9 cellular contexts compared by ENCODE assay signal in genomic region chr2:191675807-191676667, GRCh38. TPM values are rescaled to one million over a fixed set of nuclear protein-coding genes. Genes with fewer than 3 reads are reported as not detected.
DNase-seq lines count a peak whose midpoint lies in the region; ATAC-seq and TF ChIP-seq lines count a peak whose summit lies in the region.
"Had no signal": no experiment of that assay in that cellular context is flagged by ENCODE, and none has a peak within 500 bp of the region (broad histone marks: within the 10 kb centered on the region; RNA-seq: fewer than 3 reads in every experiment).

No MANE protein-coding gene starts in this region.

- H3K9me3 ChIP-seq in HCT116 (ENCODE audit: control insufficient read depth in 1 of 2, insufficient read depth in 1 of 2, low read depth in 1 of 2, low read length in 2 of 2) (no peaks in the 10 kb centered on the region), right cardiac atrium (ENCODE audit: control insufficient read depth, low read length) (no peaks in the 10 kb centered on the region)
- H3K9me3 ChIP-seq: pancreas had no signal

- no peak overlapping the region for H3K9ac ChIP-seq in HCT116 (ENCODE audit: low read length)

- RAD21 ChIA-PET in HCT116 (lab: Charles Lee; ENCODE audit: low non-redundant PET in 1 of 2, low total read pairs in 2 of 2, uncharacterized antibody in 2 of 2, unreplicated experiment in 2 of 2): no interaction called here

- in situ Hi-C loops in GM13976 (cut with MboI; ENCODE audit: low sequenced_read_pairs, unreplicated experiment): no loop called here

- H3K4me3 Mint-ChIP-seq in activated T-helper 1 cell treated with anti-CD3 and anti-CD28 coated beads, Interleukin-12 subunit alpha, Interleukin-12 subunit beta, Interleukin-2, Interleukin-4 antibody, amounts not matched to agents 30 ng/mL and 10 ng/mL and 1 ng/mL, durations not matched to agents 14 hours and 24 hours and 36 hours: peak overlapping the region; percentile 94

- peak overlapping the region; percentile 19 for H2AFZ ChIP-seq in HCT116 (ENCODE audit: low read depth, low read length, poor library complexity, severe bottlenecking)

- no peak for TF ChIP-seq RAD21 in HCT116 (IDR thresholded peaks at IDR 0.05; ENCODE audit: low read depth)

- peaks cover 19 to 28% of the 10 kb centered on the region in 2 experiments for H3K4me1 ChIP-seq in HCT116 (ENCODE audit: control insufficient read depth in 1 of 2, insufficient read depth in 2 of 2, low read length in 2 of 2)
- H3K4me1 ChIP-seq in right cardiac atrium (ENCODE audit: control insufficient read depth, insufficient read depth, low read length): no peaks in the 10 kb centered on the region

- peaks cover 14% of the 10 kb centered on the region for H3K9me3 Mint-ChIP-seq in activated T-helper 1 cell treated with anti-CD3 and anti-CD28 coated beads, Interleukin-12 subunit alpha, Interleukin-12 subunit beta, Interleukin-2, Interleukin-4 antibody, amounts not matched to agents 30 ng/mL and 10 ng/mL and 1 ng/mL, durations not matched to agents 14 hours and 24 hours and 36 hours

- no peak for TF ChIP-seq CTCF in GM13976 (IDR thresholded peaks at IDR 0.05; ENCODE audit: borderline replicate concordance, control extremely low read depth, extremely low read depth, insufficient read depth, missing control alignments)
- no peak for TF ChIP-seq CTCF in HCT116 (IDR thresholded peaks at IDR 0.05 in 2 of 3, conservative IDR thresholded peaks at IDR 0.05 in 1 of 3; ENCODE audit: borderline replicate concordance in 1 of 3, insufficient read depth in 1 of 3, low read depth in 2 of 3, low read length in 2 of 3)

- H3K36me3 ChIP-seq in HCT116 (ENCODE audit: control insufficient read depth in 1 of 2, insufficient read depth in 2 of 2, low read length in 2 of 2): no peaks in the 10 kb centered on the region
- H3K36me3 ChIP-seq: pancreas had no signal

- H3K36me3 Mint-ChIP-seq in activated T-helper 1 cell treated with anti-CD3 and anti-CD28 coated beads, Interleukin-12 subunit alpha, Interleukin-12 subunit beta, Interleukin-2, Interleukin-4 antibody, amounts not matched to agents 30 ng/mL and 10 ng/mL and 1 ng/mL, durations not matched to agents 14 hours and 24 hours and 36 hours (ENCODE audit: low read depth): peaks cover 15% of the 10 kb centered on the region

- DNase-seq in GM13976 (ENCODE audit: low spot score) (peak; percentile 38), HCT116 (ENCODE audit: low read depth, low spot score) (no peak), NOMO-1 (lab: John Stamatoyannopoulos, UW; ENCODE audit: unreplicated experiment in 2 of 2) (peak; percentile 85 to 97), right cardiac atrium (peak; percentile 45 to 66 (median 66)), NCI-H1105 treated with DMSO at 0.1 percent for 48 hours (lab: John Stamatoyannopoulos, UW) (no peak), NCI-H1436 (lab: John Stamatoyannopoulos, UW) (no peak)
- DNase-seq in activated T-helper 1 cell treated with anti-CD3 and anti-CD28 coated beads, Interleukin-12 subunit alpha, Interleukin-12 subunit beta, Interleukin-2, Interleukin-4 antibody, amounts not matched to agents 30 ng/mL and 10 ng/mL and 1 ng/mL, durations not matched to agents 14 hours and 24 hours and 36 hours (ENCODE audit: low spot score): peak; percentile 65
- peak; percentile 43 for DNase-seq in stimulated activated CD8-positive, alpha-beta memory T cell treated with anti-CD3 and anti-CD28 coated beads, Interleukin-12 subunit alpha, Interleukin-12 subunit beta, amount 100 ng/mL, for 24 hours (ENCODE audit: extremely low read depth)

- H3K4me2 ChIP-seq in HCT116 (ENCODE audit: low read length): no peak overlapping the region

- peak overlapping the region; percentile 98 for H3K27ac Mint-ChIP-seq in activated T-helper 1 cell treated with anti-CD3 and anti-CD28 coated beads, Interleukin-12 subunit alpha, Interleukin-12 subunit beta, Interleukin-2, Interleukin-4 antibody, amounts not matched to agents 30 ng/mL and 10 ng/mL and 1 ng/mL, durations not matched to agents 14 hours and 24 hours and 36 hours

- peaks cover 45% of the 10 kb centered on the region for H3K4me1 Mint-ChIP-seq in activated T-helper 1 cell treated with anti-CD3 and anti-CD28 coated beads, Interleukin-12 subunit alpha, Interleukin-12 subunit beta, Interleukin-2, Interleukin-4 antibody, amounts not matched to agents 30 ng/mL and 10 ng/mL and 1 ng/mL, durations not matched to agents 14 hours and 24 hours and 36 hours (ENCODE audit: low read depth)

- H3K27ac ChIP-seq in HCT116 (ENCODE audit: low read depth, low read length): no peak overlapping the region
- no peak overlapping the region for H3K27ac ChIP-seq in right cardiac atrium (ENCODE audit: low read length)

- H3K27me3 Mint-ChIP-seq in activated T-helper 1 cell treated with anti-CD3 and anti-CD28 coated beads, Interleukin-12 subunit alpha, Interleukin-12 subunit beta, Interleukin-2, Interleukin-4 antibody, amounts not matched to agents 30 ng/mL and 10 ng/mL and 1 ng/mL, durations not matched to agents 14 hours and 24 hours and 36 hours (ENCODE audit: insufficient read depth): no peaks in the 10 kb centered on the region

- intact Hi-C loops in HCT116 (cut with micrococcal nuclease) (no loop called here), right cardiac atrium (cut with DNase I) (no loop called here)
- intact Hi-C loops in activated T-helper 1 cell treated with anti-CD3 and anti-CD28 coated beads, Interleukin-12 subunit alpha, Interleukin-12 subunit beta, Interleukin-2, Interleukin-4 antibody, amounts not matched to agents 30 ng/mL and 10 ng/mL and 1 ng/mL, durations not matched to agents 14 hours and 24 hours and 36 hours (cut with micrococcal nuclease): loop anchor here (1.0 to 5.0 kb wide), 5 partner anchors 10 to 1139 kb away; partner anchors contain the start of gene STAT4

- no peak for TF ChIP-seq POLR2A in HCT116 (IDR thresholded peaks at IDR 0.05; ENCODE audit: borderline replicate concordance, extremely low read depth, insufficient read depth, insufficient read length)

- POLR2A ChIA-PET in HCT116 (lab: Charles Lee): interaction anchor here (1.1 to 2.5 kb wide), 2 partner anchors 20 to 38 kb away, joined by 3 to 18 read pairs; no protein-coding TSS in a partner anchor

- no peaks in the 10 kb centered on the region for H4K20me1 ChIP-seq in HCT116 (ENCODE audit: insufficient read depth)

- ATAC-seq in HCT116 (no peak), right cardiac atrium (no peak)
- ATAC-seq: pancreas had no signal

- H3K4me3 ChIP-seq in HCT116 (replicated peaks in 1 of 2; ENCODE audit: low read depth in 1 of 2, low read length in 2 of 2) (no peak overlapping the region), right cardiac atrium (ENCODE audit: low read length) (no peak overlapping the region)

- peaks cover 30% of the 10 kb centered on the region for H3K79me2 ChIP-seq in HCT116 (ENCODE audit: insufficient read depth, low read length)

- no TSS peak for BruUV-seq in HCT116 (replicated peaks; lab: Mats Ljungman, UMichigan)

- 59% methylated on average over 3 of the region's 3 CpGs for WGBS in right cardiac atrium

- CTCF ChIA-PET in HCT116 (lab: Charles Lee): no interaction called here

- H3K27me3 ChIP-seq in HCT116 (ENCODE audit: insufficient read depth, low read length): no peaks in the 10 kb centered on the region
- H3K27me3 ChIP-seq in right cardiac atrium (ENCODE audit: control insufficient read depth, insufficient read depth): no peaks in the 10 kb centered on the region
- H3K27me3 ChIP-seq: pancreas had no signal

- no peaks in the 10 kb centered on the region for H3K9me2 ChIP-seq in HCT116 (ENCODE audit: insufficient read depth)

TF ChIP-seq in HCT116, 20 proteins besides CTCF, POLR2A, EP300 and RAD21:
- no peak for TF ChIP-seq CBX3 (IDR thresholded peaks at IDR 0.05; ENCODE audit: low read depth)
- TF ChIP-seq EGR1 (IDR thresholded peaks at IDR 0.05; ENCODE audit: low read depth): no peak
- TF ChIP-seq SP1 (IDR thresholded peaks at IDR 0.05; ENCODE audit: low read depth): no peak
- TF ChIP-seq, protein P1, sequence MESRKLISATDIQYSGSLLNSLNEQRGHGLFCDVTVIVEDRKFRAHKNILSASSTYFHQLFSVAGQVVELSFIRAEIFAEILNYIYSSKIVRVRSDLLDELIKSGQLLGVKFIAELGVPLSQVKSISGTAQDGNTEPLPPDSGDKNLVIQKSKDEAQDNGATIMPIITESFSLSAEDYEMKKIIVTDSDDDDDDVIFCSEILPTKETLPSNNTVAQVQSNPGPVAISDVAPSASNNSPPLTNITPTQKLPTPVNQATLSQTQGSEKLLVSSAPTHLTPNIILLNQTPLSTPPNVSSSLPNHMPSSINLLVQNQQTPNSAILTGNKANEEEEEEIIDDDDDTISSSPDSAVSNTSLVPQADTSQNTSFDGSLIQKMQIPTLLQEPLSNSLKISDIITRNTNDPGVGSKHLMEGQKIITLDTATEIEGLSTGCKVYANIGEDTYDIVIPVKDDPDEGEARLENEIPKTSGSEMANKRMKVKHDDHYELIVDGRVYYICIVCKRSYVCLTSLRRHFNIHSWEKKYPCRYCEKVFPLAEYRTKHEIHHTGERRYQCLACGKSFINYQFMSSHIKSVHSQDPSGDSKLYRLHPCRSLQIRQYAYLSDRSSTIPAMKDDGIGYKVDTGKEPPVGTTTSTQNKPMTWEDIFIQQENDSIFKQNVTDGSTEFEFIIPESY (IDR thresholded peaks at IDR 0.05; ENCODE audit: extremely low read depth, insufficient replicate concordance, low read length): no peak
- TF ChIP-seq, protein P2, sequence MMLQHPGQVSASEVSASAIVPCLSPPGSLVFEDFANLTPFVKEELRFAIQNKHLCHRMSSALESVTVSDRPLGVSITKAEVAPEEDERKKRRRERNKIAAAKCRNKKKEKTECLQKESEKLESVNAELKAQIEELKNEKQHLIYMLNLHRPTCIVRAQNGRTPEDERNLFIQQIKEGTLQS (IDR thresholded peaks at IDR 0.05): no peak
- TF ChIP-seq SRF (IDR thresholded peaks at IDR 0.05; ENCODE audit: low read depth): no peak
- no peak for TF ChIP-seq POLR2AphosphoS5 (IDR thresholded peaks at IDR 0.05; ENCODE audit: low read depth, low read length)

RNA-seq across cellular contexts. Expression of gene NABP1, which starts 1.9 kb away (rescaled TPM):
- total RNA-seq in HCT116 (2021; ENCODE audit: unreplicated experiment) (39.3 TPM), right cardiac atrium (10 to 100 TPM in 1 of 4 donors, 1 to 10 TPM in 3; 4.7 to 11.1 (median 8.4) TPM)
- polyA plus RNA-seq in HCT116 (2012): 9.4 and 14.2 TPM in 2 replicates
- 51.0 and 58.4 TPM in 2 replicates for total RNA-seq in activated T-helper 1 cell treated with anti-CD3 and anti-CD28 coated beads, Interleukin-12 subunit alpha, Interleukin-12 subunit beta, Interleukin-2, Interleukin-4 antibody, amounts not matched to agents 30 ng/mL and 10 ng/mL and 1 ng/mL, durations not matched to agents 14 hours and 24 hours and 36 hours
- 4.6 TPM for polyA plus RNA-seq in right cardiac atrium

Comparison
In these comparisons a context has a peak if more than half of its experiments do, and no peak if none do; other contexts are left out.
1. DNase-seq: peak in GM13976 (single experiment), NOMO-1 (2 of 2), activated T-helper 1 cell treated with anti-CD3 and anti-CD28 coated beads, Interleukin-12 subunit alpha, Interleukin-12 subunit beta, Interleukin-2, Interleukin-4 antibody, amounts not matched to agents 30 ng/mL and 10 ng/mL and 1 ng/mL, durations not matched to agents 14 hours and 24 hours and 36 hours (single experiment), right cardiac atrium (3 of 3) and stimulated activated CD8-positive, alpha-beta memory T cell treated with anti-CD3 and anti-CD28 coated beads, Interleukin-12 subunit alpha, Interleukin-12 subunit beta, amount 100 ng/mL, for 24 hours (single experiment); none in HCT116 (single experiment), NCI-H1105 treated with DMSO at 0.1 percent for 48 hours (single experiment) and NCI-H1436 (single experiment).